ENCODE assay signal across 23 cellular contexts in genomic region chrX:120732461-120732860, GRCh38.
"Had no signal": no experiment of that assay in that cellular context is flagged by ENCODE, and none has a peak within 500 bp of the region (broad histone marks: within the 10 kb centered on the region; RNA-seq: fewer than 3 reads in every experiment).

No MANE protein-coding gene starts in this region.

- ATAC-seq: activated CD8-positive, alpha-beta memory T cell treated with anti-CD3 and anti-CD28 coated beads, Interleukin-2, amount 10 ng/mL, durations not matched to agents 7 days and 5 days; T-helper 17 cell; WTC11 had no signal

- H3K4me3 ChIP-seq: MG63 had no signal

- H3K9me3 Mint-ChIP-seq: activated naive CD4-positive, alpha-beta T cell treated with anti-CD3 and anti-CD28 coated beads, Interleukin-2, amount 50 U/mL, for 24 hours; activated T-cell treated with anti-CD3 and anti-CD28 coated beads, Interleukin-2, amount 50 U/mL, for 24 hours; activated T-helper 1 cell treated with anti-CD3 and anti-CD28 coated beads, Interleukin-12 subunit alpha, Interleukin-12 subunit beta, Interleukin-2, Interleukin-4 antibody, amounts not matched to agents 30 ng/mL and 10 ng/mL and 1 ng/mL, durations not matched to agents 14 hours and 24 hours and 36 hours had no signal

- H3K27ac Mint-ChIP-seq: activated CD8-positive, alpha-beta memory T cell treated with anti-CD3 and anti-CD28 coated beads, Interleukin-2, amount 10 ng/mL, durations not matched to agents 7 days and 5 days; activated naive CD4-positive, alpha-beta T cell treated with anti-CD3 and anti-CD28 coated beads, Interleukin-2, amount 50 U/mL, for 24 hours; activated T-cell treated with anti-CD3 and anti-CD28 coated beads, Interleukin-2, amount 50 U/mL, for 24 hours; activated T-helper 1 cell treated with anti-CD3 and anti-CD28 coated beads, Interleukin-12 subunit alpha, Interleukin-12 subunit beta, Interleukin-2, Interleukin-4 antibody, amounts not matched to agents 30 ng/mL and 10 ng/mL and 1 ng/mL, durations not matched to agents 14 hours and 24 hours and 36 hours; T-helper 17 cell; WTC11 had no signal

- H3K4me1 Mint-ChIP-seq: T-helper 17 cell, WTC11 had no signal

- H3K36me3 ChIP-seq: MG63 had no signal

- H3K27me3 Mint-ChIP-seq: activated naive CD4-positive, alpha-beta T cell treated with anti-CD3 and anti-CD28 coated beads, Interleukin-2, amount 50 U/mL, for 24 hours; T-helper 17 cell had no signal

- H3K4me3 Mint-ChIP-seq: activated CD8-positive, alpha-beta memory T cell treated with anti-CD3 and anti-CD28 coated beads, Interleukin-2, amount 10 ng/mL, durations not matched to agents 7 days and 5 days; activated naive CD4-positive, alpha-beta T cell treated with anti-CD3 and anti-CD28 coated beads, Interleukin-2, amount 50 U/mL, for 24 hours; activated T-cell treated with anti-CD3 and anti-CD28 coated beads, Interleukin-2, amount 50 U/mL, for 24 hours; activated T-helper 1 cell treated with anti-CD3 and anti-CD28 coated beads, Interleukin-12 subunit alpha, Interleukin-12 subunit beta, Interleukin-2, Interleukin-4 antibody, amounts not matched to agents 30 ng/mL and 10 ng/mL and 1 ng/mL, durations not matched to agents 14 hours and 24 hours and 36 hours; T-helper 17 cell; WTC11 had no signal

- DNase-seq: activated CD4-positive, alpha-beta T cell treated with anti-CD3 and anti-CD28 coated beads for 48 hours; activated CD4-positive, alpha-beta T cell treated with anti-CD3 and anti-CD28 coated beads, Interleukin-2, amount 50 U/mL, for 4 hours; activated CD4-positive, CD25-positive, alpha-beta regulatory T cell treated with anti-CD3 and anti-CD28 coated beads, Interleukin-2, amount 50 U/mL, for 72 hours; activated CD8-positive, alpha-beta memory T cell treated with anti-CD3 and anti-CD28 coated beads, Interleukin-2, amount 10 ng/mL, durations not matched to agents 7 days and 5 days; activated effector memory CD4-positive, alpha-beta T cell treated with Interleukin-2 at 50 U/mL for 16 hours; activated naive CD4-positive, alpha-beta T cell; activated T-cell treated with anti-CD3 and anti-CD28 coated beads, Interleukin-2, amount 50 U/mL, for 24 hours; central memory CD4-positive, alpha-beta T cell; KG1; MG63; NCI-H2029; NCI-H2107; NCI-H2171 treated with DMSO at 0.1 percent for 48 hours; NCI-H345; NCI-H510A treated with DMSO at 0.1 percent for 48 hours; NCI-H69; NK-92 treated with Interleukin-12 subunit alpha and Interleukin-12 subunit beta, amount 100 ng/mL, for 24 hours; SIG-M5; T-helper 17 cell; T-helper 9 cell had no signal

- H3K27me3 ChIP-seq: MG63 had no signal

- H3K36me3 Mint-ChIP-seq: activated CD8-positive, alpha-beta memory T cell treated with anti-CD3 and anti-CD28 coated beads, Interleukin-2, amount 10 ng/mL, durations not matched to agents 7 days and 5 days; activated naive CD4-positive, alpha-beta T cell treated with anti-CD3 and anti-CD28 coated beads, Interleukin-2, amount 50 U/mL, for 24 hours; WTC11 had no signal
